8 cellular contexts compared by ENCODE assay signal in the genomic region with DNA sequence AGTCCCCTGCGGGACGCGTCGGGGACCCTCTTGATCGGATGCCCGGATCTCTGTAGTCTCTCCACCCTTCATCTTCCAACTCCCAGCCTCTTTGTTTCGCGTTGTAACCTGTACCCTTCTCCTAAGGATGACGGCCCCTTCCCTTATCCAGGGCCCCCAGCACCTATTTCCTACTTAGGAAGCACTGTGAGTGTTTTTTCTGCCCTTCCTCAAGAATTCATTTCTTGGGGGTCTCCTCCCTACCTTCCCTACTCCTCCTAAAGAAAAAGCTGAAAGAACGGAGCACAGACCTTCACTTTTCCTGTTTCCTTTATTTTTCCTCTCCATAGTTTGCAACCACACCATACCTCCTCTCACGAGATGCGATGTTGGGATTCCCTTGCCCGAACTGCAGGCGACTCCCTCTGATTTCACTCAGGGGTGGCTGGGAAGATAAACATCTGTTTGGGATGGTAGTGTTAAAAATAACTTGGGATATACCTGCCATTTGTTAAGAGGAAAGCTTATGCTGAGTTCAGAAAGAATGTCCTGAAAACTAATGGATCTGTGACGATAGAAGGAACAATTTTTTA. TPM values are rescaled to one million over a fixed set of nuclear protein-coding genes. Genes with fewer than 3 reads are reported as not detected.
DNase-seq lines count a peak whose midpoint lies in the region; ATAC-seq, FAIRE-seq and TF ChIP-seq lines count a peak whose summit lies in the region.

No MANE protein-coding gene starts in this region.

- H3K4me3 Mint-ChIP-seq in activated naive CD4-positive, alpha-beta T cell treated with anti-CD3 and anti-CD28 coated beads for 36 hours, result peak overlapping the region; percentile 94
- peak overlapping the region; percentile 99 for H3K4me3 Mint-ChIP-seq in activated naive CD8-positive, alpha-beta T cell treated with anti-CD3 and anti-CD28 coated beads, Interleukin-2, amount 10 ng/mL, durations not matched to agents 7 days and 5 days

- ATAC-seq in activated naive CD8-positive, alpha-beta T cell treated with anti-CD3 and anti-CD28 coated beads, Interleukin-2, amount 10 ng/mL, durations not matched to agents 7 days and 5 days (ENCODE audit: low read depth), result no peak
- ATAC-seq in left colon (peak; percentile 1), HG02970 (IDR thresholded peaks at IDR 0.05; ENCODE audit: low FRiP score, unreplicated experiment) (no peak), GM18520 (IDR thresholded peaks at IDR 0.05; ENCODE audit: unreplicated experiment) (no peak)

- CTCF ChIA-PET in activated naive CD4-positive, alpha-beta T cell treated with anti-CD3 and anti-CD28 coated beads for 36 hours (lab: Charles Lee), result interaction anchor here (0.7 kb wide), 1 partner anchor 13 kb away, joined by 3 read pairs; no protein-coding TSS in a partner anchor

- peak overlapping the region; percentile 71 to 92 (median 80) for H3K4me3 ChIP-seq in transverse colon

- no peak for TF ChIP-seq POLR2A in transverse colon (IDR thresholded peaks at IDR 0.05)

- TF ChIP-seq EP300 in transverse colon (IDR thresholded peaks at IDR 0.05; ENCODE audit: low read depth), result no peak

- POLR2A ChIA-PET in activated naive CD8-positive, alpha-beta T cell treated with anti-CD3 and anti-CD28 coated beads, Interleukin-2, amount 10 ng/mL, durations not matched to agents 7 days and 5 days (lab: Charles Lee), result interaction anchor here (0.9 to 2.1 kb wide), 4 partner anchors 15 to 325 kb away, joined by 3 to 13 read pairs (median 6); a partner anchor contains a TSS

- TF ChIP-seq CTCF in transverse colon (IDR thresholded peaks at IDR 0.05), result no peak

- H3K4me1 ChIP-seq in transverse colon, result peaks cover 0 to 51% (median 28%) of the 10 kb centered on the region in 4 donors

- no peak overlapping the region for H3K27ac Mint-ChIP-seq in activated naive CD4-positive, alpha-beta T cell treated with anti-CD3 and anti-CD28 coated beads for 36 hours
- H3K27ac Mint-ChIP-seq in activated naive CD8-positive, alpha-beta T cell treated with anti-CD3 and anti-CD28 coated beads, Interleukin-2, amount 10 ng/mL, durations not matched to agents 7 days and 5 days, result peak overlapping the region; percentile 95

- intact Hi-C loops in activated naive CD4-positive, alpha-beta T cell treated with anti-CD3 and anti-CD28 coated beads for 36 hours (cut with micrococcal nuclease), result loop anchor here (10.0 kb wide), 1 partner anchor 587 kb away; a partner anchor contains a TSS
- intact Hi-C loops in left colon (cut with DNase I, micrococcal nuclease), result no loop called here
- intact Hi-C loops in transverse colon (cut with DNase I; ENCODE audit: low total_unique reads), result no loop called here

- no peak for DNase-seq in activated naive CD4-positive, alpha-beta T cell treated with anti-CD3 and anti-CD28 coated beads for 36 hours
- DNase-seq in activated naive CD4-positive, alpha-beta T cell treated with anti-CD3 and anti-CD28 coated beads, Interleukin-2, amount 50 U/mL, for 16 hours, result no peak
- no peak for DNase-seq in activated naive CD8-positive, alpha-beta T cell treated with anti-CD3 and anti-CD28 coated beads, Interleukin-2, amount 10 ng/mL, durations not matched to agents 7 days and 5 days
- no peak for DNase-seq in left colon
- no peak for DNase-seq in transverse colon
- DNase-seq in RCC 7860 (ENCODE audit: low spot score), result no peak

- in situ Hi-C loops in transverse colon (cut with MboI; ENCODE audit: low pct_ligation_motif_present in 1 of 4, low pct_unique_long_range_greater_than_20kb in 1 of 4, low sequenced_read_pairs in 3 of 4), result loop anchor here in 2 of 4 donors (25.0 kb wide), 2 partner anchors 600 to 625 kb away; a partner anchor contains a TSS

- no peaks in the 10 kb centered on the region for H3K9me3 Mint-ChIP-seq in activated naive CD4-positive, alpha-beta T cell treated with anti-CD3 and anti-CD28 coated beads for 36 hours
- H3K9me3 Mint-ChIP-seq in activated naive CD8-positive, alpha-beta T cell treated with anti-CD3 and anti-CD28 coated beads, Interleukin-2, amount 10 ng/mL, durations not matched to agents 7 days and 5 days, result no peaks in the 10 kb centered on the region

- no peaks in the 10 kb centered on the region for H3K27me3 Mint-ChIP-seq in activated naive CD4-positive, alpha-beta T cell treated with anti-CD3 and anti-CD28 coated beads for 36 hours (ENCODE audit: low read depth)
- H3K27me3 Mint-ChIP-seq in activated naive CD8-positive, alpha-beta T cell treated with anti-CD3 and anti-CD28 coated beads, Interleukin-2, amount 10 ng/mL, durations not matched to agents 7 days and 5 days, result no peaks in the 10 kb centered on the region

- H3K27ac ChIP-seq in transverse colon, result peak overlapping the region; percentile 83 to 88 (median 84)

- no peaks in the 10 kb centered on the region for H3K9me3 ChIP-seq in transverse colon

- no peak for FAIRE-seq in RCC 7860 (lab: Jason Lieb, UNC)

- H3K27me3 ChIP-seq in transverse colon, result no peaks in the 10 kb centered on the region

- H3K36me3 Mint-ChIP-seq in activated naive CD4-positive, alpha-beta T cell treated with anti-CD3 and anti-CD28 coated beads for 36 hours (ENCODE audit: low read depth), result peaks cover 6% of the 10 kb centered on the region
- H3K36me3 Mint-ChIP-seq in activated naive CD8-positive, alpha-beta T cell treated with anti-CD3 and anti-CD28 coated beads, Interleukin-2, amount 10 ng/mL, durations not matched to agents 7 days and 5 days, result peaks cover 11% of the 10 kb centered on the region

- H3K4me1 Mint-ChIP-seq in activated naive CD4-positive, alpha-beta T cell treated with anti-CD3 and anti-CD28 coated beads for 36 hours (ENCODE audit: low read depth), result peaks cover 39% of the 10 kb centered on the region
- peaks cover 28% of the 10 kb centered on the region for H3K4me1 Mint-ChIP-seq in activated naive CD8-positive, alpha-beta T cell treated with anti-CD3 and anti-CD28 coated beads, Interleukin-2, amount 10 ng/mL, durations not matched to agents 7 days and 5 days

- 1% methylated on average over 8 to 15 of the region's 15 CpGs for whole genome bisulfite sequencing in transverse colon (ENCODE audit: low coverage in 1 of 2), 2 donors

- H3K36me3 ChIP-seq in transverse colon, result peaks cover 0 to 12% (median 0%) of the 10 kb centered on the region in 4 donors

RNA-seq across cellular contexts. Expression of a gene that starts 0.6 kb away (rescaled TPM):
- total RNA-seq in activated naive CD4-positive, alpha-beta T cell treated with anti-CD3 and anti-CD28 coated beads for 36 hours, result 1 to 10 TPM; 5.6 to 6.3 TPM
- total RNA-seq in activated naive CD8-positive, alpha-beta T cell treated with anti-CD3 and anti-CD28 coated beads, Interleukin-2, amount 10 ng/mL, durations not matched to agents 7 days and 5 days, result 10 to 100 TPM; 10.1 to 12.2 TPM
- total RNA-seq in left colon (10 to 100 TPM; 47.4 to 61.7 TPM), transverse colon (10 to 100 TPM; 13.7 to 54.5 (median 47.3) TPM)

RNA-seq across cellular contexts. Expression of a gene that starts 0.7 kb away (rescaled TPM):
- 10 to 100 TPM; 33.0 to 34.7 TPM for total RNA-seq in activated naive CD4-positive, alpha-beta T cell treated with anti-CD3 and anti-CD28 coated beads for 36 hours
- 10 to 100 TPM; 31.6 to 33.8 TPM for total RNA-seq in activated naive CD8-positive, alpha-beta T cell treated with anti-CD3 and anti-CD28 coated beads, Interleukin-2, amount 10 ng/mL, durations not matched to agents 7 days and 5 days
- total RNA-seq in left colon, result 10 to 100 TPM; 15.9 to 16.1 TPM
- 10 to 100 TPM; 11.1 to 20.3 (median 12.6) TPM for total RNA-seq in transverse colon

RNA-seq across cellular contexts. Expression of a gene that starts 56.5 kb away (rescaled TPM):
- total RNA-seq in activated naive CD4-positive, alpha-beta T cell treated with anti-CD3 and anti-CD28 coated beads for 36 hours, result 100 to 1,000 TPM; 137 to 142 TPM
- 100 to 1,000 TPM; 110 TPM for total RNA-seq in activated naive CD8-positive, alpha-beta T cell treated with anti-CD3 and anti-CD28 coated beads, Interleukin-2, amount 10 ng/mL, durations not matched to agents 7 days and 5 days
- total RNA-seq in left colon (10 to 100 TPM; 75.5 to 82.6 TPM), transverse colon (10 to 100 TPM; 18.9 to 66.5 (median 63.5) TPM)

RNA-seq across cellular contexts. Expression of a gene that starts 56.8 kb away (rescaled TPM):
- total RNA-seq in activated naive CD4-positive, alpha-beta T cell treated with anti-CD3 and anti-CD28 coated beads for 36 hours, result 10 to 100 TPM; 41.2 to 48.6 TPM
- total RNA-seq in activated naive CD8-positive, alpha-beta T cell treated with anti-CD3 and anti-CD28 coated beads, Interleukin-2, amount 10 ng/mL, durations not matched to agents 7 days and 5 days, result 10 to 100 TPM; 37.4 to 38.5 TPM
- total RNA-seq in left colon (10 to 100 TPM; 25.5 to 35.7 TPM), transverse colon (10 to 100 TPM; 17.2 to 51.5 (median 24.7) TPM)
